Comparison of ENCODE assay signal across 25 cellular contexts in the genomic region with DNA sequence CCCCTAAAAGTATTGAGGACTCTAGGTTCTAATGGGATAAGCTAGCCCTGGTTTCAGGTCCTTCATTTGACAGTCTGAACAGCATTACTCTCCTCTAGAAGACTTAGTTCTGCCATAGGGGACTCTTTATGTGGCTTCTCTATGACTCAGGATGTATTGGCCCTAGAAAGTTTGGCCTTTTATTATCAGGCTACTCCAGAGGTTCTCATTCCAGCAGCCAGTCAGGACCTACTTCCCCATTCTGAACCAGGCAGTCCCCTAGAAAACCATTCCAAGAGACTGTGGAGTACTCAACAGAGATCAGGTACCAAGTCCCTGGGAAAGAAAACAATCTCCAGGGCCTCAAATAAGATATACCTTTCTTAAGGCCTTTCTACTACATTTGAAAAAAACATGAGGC.
"Had no signal": no experiment of that assay in that cellular context is flagged by ENCODE, and none has a peak within 500 bp of the region (broad histone marks: within the 10 kb centered on the region; RNA-seq: fewer than 3 reads in every experiment).

No MANE protein-coding gene starts in this region.

- H3K9me3 Mint-ChIP-seq: activated T-cell treated with anti-CD3 and anti-CD28 coated beads, Interleukin-2, amount 50 U/mL, for 72 hours; immature natural killer cell; naive thymus-derived CD8-positive, alpha-beta T cell; neural crest cell; stimulated activated effector memory CD8-positive, alpha-beta T cell treated with anti-CD3 and anti-CD28 coated beads, Interleukin-12 subunit alpha, Interleukin-12 subunit beta, amount 100 ng/mL, for 72 hours; stimulated activated naive CD8-positive, alpha-beta T cell treated with anti-CD3 and anti-CD28 coated beads, Interleukin-15, Interleukin-2, amounts not matched to agents 100 ng/mL and 50 ng/mL, for 24 hours had no signal

- H3K27ac Mint-ChIP-seq: activated naive CD8-positive, alpha-beta T cell; activated T-cell treated with anti-CD3 and anti-CD28 coated beads, Interleukin-2, amount 50 U/mL, for 72 hours; stimulated activated effector memory CD8-positive, alpha-beta T cell treated with anti-CD3 and anti-CD28 coated beads, Interleukin-12 subunit alpha, Interleukin-12 subunit beta, amount 100 ng/mL, for 72 hours; stimulated activated naive CD8-positive, alpha-beta T cell treated with anti-CD3 and anti-CD28 coated beads, Interleukin-15, Interleukin-2, amounts not matched to agents 100 ng/mL and 50 ng/mL, for 24 hours had no signal

- H3K36me3 Mint-ChIP-seq: naive thymus-derived CD8-positive, alpha-beta T cell had no signal

- H3K27me3 Mint-ChIP-seq: activated naive CD8-positive, alpha-beta T cell; naive thymus-derived CD8-positive, alpha-beta T cell; stimulated activated naive CD8-positive, alpha-beta T cell treated with anti-CD3 and anti-CD28 coated beads, Interleukin-15, Interleukin-2, amounts not matched to agents 100 ng/mL and 50 ng/mL, for 24 hours had no signal

- DNase-seq: activated CD4-positive, alpha-beta T cell treated with anti-CD3 and anti-CD28 coated beads for 4 hours; activated CD4-positive, alpha-beta T cell treated with anti-CD3 and anti-CD28 coated beads, Interleukin-2, amount 50 U/mL, for 4 hours; activated naive CD4-positive, alpha-beta T cell; activated T-cell treated with anti-CD3 and anti-CD28 coated beads for 4 hours; activated T-cell treated with anti-CD3 and anti-CD28 coated beads, Interleukin-2, amount 50 U/mL, for 72 hours; anterior cingulate cortex; body of pancreas; dorsolateral prefrontal cortex; effector memory CD4-positive, alpha-beta T cell; head of caudate nucleus; hypothalamus; immature natural killer cell; kidney; midbrain; naive thymus-derived CD8-positive, alpha-beta T cell; occipital lobe; psoas muscle; sigmoid colon; small intestine; stimulated activated CD4-positive, alpha-beta T cell treated with anti-CD3 and anti-CD28 coated beads, Interleukin-4, amount 100 ng/mL, for 24 hours; trophoblast cell had no signal

- H3K4me3 Mint-ChIP-seq: activated naive CD8-positive, alpha-beta T cell; activated T-cell treated with anti-CD3 and anti-CD28 coated beads, Interleukin-2, amount 50 U/mL, for 72 hours; immature natural killer cell; naive thymus-derived CD8-positive, alpha-beta T cell; neural crest cell; stimulated activated effector memory CD8-positive, alpha-beta T cell treated with anti-CD3 and anti-CD28 coated beads, Interleukin-12 subunit alpha, Interleukin-12 subunit beta, amount 100 ng/mL, for 72 hours; stimulated activated naive CD8-positive, alpha-beta T cell treated with anti-CD3 and anti-CD28 coated beads, Interleukin-15, Interleukin-2, amounts not matched to agents 100 ng/mL and 50 ng/mL, for 24 hours had no signal
